In the genomic region with DNA sequence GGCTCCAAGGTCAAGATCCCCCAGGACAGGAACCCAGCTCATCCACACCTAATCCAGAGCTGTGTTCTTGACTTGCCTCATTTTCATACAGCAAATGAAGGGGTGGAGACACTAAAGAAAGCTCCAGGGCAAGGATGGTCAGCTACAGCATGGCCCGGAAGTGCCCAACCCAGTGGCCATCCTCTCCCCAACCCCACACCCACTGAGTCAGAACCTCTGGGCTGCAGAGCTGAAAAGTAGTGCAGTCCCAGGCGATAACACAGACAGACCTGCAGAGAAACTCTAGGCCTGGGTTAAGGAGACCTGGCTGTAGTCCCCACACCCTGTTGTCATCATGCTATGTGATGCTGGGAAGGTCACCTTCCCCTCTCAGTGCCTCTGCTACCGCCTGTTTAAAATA, we compare ENCODE assay signal across 16 cellular contexts.
A peak's percentile ranks its signal among the peaks of the same experiment; 100 is the strongest.
DNase-seq lines count a peak whose midpoint lies in the region; ATAC-seq and TF ChIP-seq lines count a peak whose summit lies in the region.
"Had no signal": no experiment of that assay in that cellular context is flagged by ENCODE, and none has a peak within 500 bp of the region (broad histone marks: within the 10 kb centered on the region; RNA-seq: fewer than 3 reads in every experiment).

No MANE protein-coding gene starts in this region.

- CTCF ChIA-PET in mammary epithelial cell (lab: Charles Lee; ENCODE audit: low non-redundant PET): interaction anchor here (0.6 to 0.9 kb wide), 4 partner anchors 73 to 152 kb away, joined by 3 read pairs; partner anchors contain the start of gene SEMA5B

- H3K4me2 ChIP-seq in GM23248 (ENCODE audit: unreplicated experiment): no peak overlapping the region
- peak overlapping the region; percentile 7 for H3K4me2 ChIP-seq in mammary epithelial cell (ENCODE audit: insufficient read depth, low read depth, low read length)
- H3K4me2 ChIP-seq: PC-9 had no signal

- H4K20me1 ChIP-seq in GM23248 (ENCODE audit: insufficient read depth): no peaks in the 10 kb centered on the region
- H4K20me1 ChIP-seq in mammary epithelial cell (ENCODE audit: insufficient read depth, low read length): no peaks in the 10 kb centered on the region

- TF ChIP-seq CTCF in mammary epithelial cell (conservative IDR thresholded peaks at IDR 0.05 in 1 of 2, IDR thresholded peaks at IDR 0.05 in 1 of 2; ENCODE audit: extremely low read depth in 1 of 2, insufficient read depth in 1 of 2, low read depth in 1 of 2, low read length in 2 of 2) (no peak), foreskin keratinocyte (conservative IDR thresholded peaks at IDR 0.05) (no peak)

- H3K4me1 ChIP-seq in GM23248 (ENCODE audit: insufficient read depth) (no peaks in the 10 kb centered on the region), mammary epithelial cell (ENCODE audit: insufficient read depth, low read length) (peaks cover 17% of the 10 kb centered on the region), foreskin keratinocyte (no peaks in the 10 kb centered on the region)
- H3K4me1 ChIP-seq: SJSA1 had no signal

- no peak overlapping the region for H3K4me3 ChIP-seq in GM23248
- H3K4me3 ChIP-seq in mammary epithelial cell (replicated peaks in 1 of 3; ENCODE audit: insufficient read depth in 1 of 3, low read depth in 2 of 3, low read length in 3 of 3): no peak overlapping the region
- H3K4me3 ChIP-seq: GM12878, PC-9, SJSA1 had no signal

- H3K9ac ChIP-seq in GM23248 (no peak overlapping the region), mammary epithelial cell (ENCODE audit: insufficient read depth, low read length) (no peak overlapping the region)

- H3K27ac ChIP-seq in GM23248: no peak overlapping the region
- H3K27ac ChIP-seq in mammary epithelial cell (ENCODE audit: insufficient read depth, low read depth, low read length): no peak overlapping the region
- H3K27ac ChIP-seq in foreskin keratinocyte: peak overlapping the region; percentile 46
- H3K27ac ChIP-seq: HL-60, PC-9, SJSA1 had no signal

- in situ Hi-C loops in GM23248 (cut with MboI) (no loop called here), mammary epithelial cell (cut with MboI; ENCODE audit: low sequenced_read_pairs in 2 of 2) (loop anchor here in 1 of 2 donors (25.0 kb wide), 1 partner anchor 320 kb away; no protein-coding TSS in a partner anchor)

- H3K79me2 ChIP-seq in GM23248 (ENCODE audit: insufficient read depth) (no peaks in the 10 kb centered on the region), mammary epithelial cell (ENCODE audit: insufficient read depth, low read length) (no peaks in the 10 kb centered on the region)

- peaks cover 11% of the 10 kb centered on the region; the same call in 1 of the 2 replicates for H3K27me3 ChIP-seq in GM23248 (replicated peaks; ENCODE audit: insufficient read depth)
- H3K27me3 ChIP-seq in mammary epithelial cell (ENCODE audit: insufficient read depth, low read length): no peaks in the 10 kb centered on the region
- H3K27me3 ChIP-seq in foreskin keratinocyte: peaks cover 13% of the 10 kb centered on the region
- H3K27me3 ChIP-seq: SJSA1 had no signal

- dilution Hi-C loops in mammary epithelial cell (cut with HindIII; ENCODE audit: low sequenced_read_pairs): no loop called here

- H3K9me2 ChIP-seq in GM23248 (ENCODE audit: insufficient read depth): no peaks in the 10 kb centered on the region

- intact Hi-C loops in mammary epithelial cell (cut with micrococcal nuclease): loop anchor here (1.0 kb wide), 4 partner anchors 10 to 187 kb away; no protein-coding TSS in a partner anchor

- H2AFZ ChIP-seq in GM23248 (no peak overlapping the region), mammary epithelial cell (ENCODE audit: low read depth, low read length) (peak overlapping the region; percentile 30)
- H2AFZ ChIP-seq: PC-9 had no signal

- H3K9me3 ChIP-seq in GM23248 (ENCODE audit: low read depth): no peaks in the 10 kb centered on the region
- H3K9me3 ChIP-seq in mammary epithelial cell (replicated peaks; ENCODE audit: insufficient read depth, low read length): no peaks in the 10 kb centered on the region
- H3K9me3 ChIP-seq: SJSA1 had no signal

- 69 to 80% methylated on average over 3 of the region's 3 CpGs for WGBS in GM23248 (ENCODE audit: low coverage in 1 of 2, low lambda C conversion rate in 2 of 2, missing lambda C conversion rate in 2 of 2), 2 experiments
- 63% methylated on average over 2 of the region's 3 CpGs for WGBS in mammary epithelial cell (ENCODE audit: low coverage, missing lambda C conversion rate)

- BruUV-seq in mammary epithelial cell (replicated peaks; lab: Mats Ljungman, UMichigan): no TSS peak

- no peaks in the 10 kb centered on the region for H3F3A ChIP-seq in GM23248 (ENCODE audit: insufficient read depth)

- H3K36me3 ChIP-seq in GM23248 (ENCODE audit: low read depth) (no peaks in the 10 kb centered on the region), mammary epithelial cell (ENCODE audit: insufficient read depth, low read length) (no peaks in the 10 kb centered on the region)
- H3K36me3 ChIP-seq: SJSA1 had no signal

- no peak for ATAC-seq in foreskin keratinocyte
- ATAC-seq in HG02678 (IDR thresholded peaks at IDR 0.05; ENCODE audit: unreplicated experiment): no peak
- no peak for ATAC-seq in HG03520 (IDR thresholded peaks at IDR 0.05; ENCODE audit: unreplicated experiment)

- DNase-seq in AG20443 (ENCODE audit: low spot score) (peak; percentile 40), GM23248 (peak; percentile 15), mammary epithelial cell (peak; percentile 71), foreskin keratinocyte (no peak), SKM-1 (lab: John Stamatoyannopoulos, UW; ENCODE audit: unreplicated experiment) (no peak)
- DNase-seq: CD4-positive, alpha-beta memory T cell; GDM1; NCI-H1436 treated with DMSO at 0.1 percent for 48 hours; NCI-H187 treated with DMSO at 0.1 percent for 48 hours; NCI-H2171 treated with DMSO at 0.1 percent for 48 hours had no signal

Comparison
In these comparisons a context has a peak if more than half of its experiments do, and no peak if none do; other contexts are left out.
1. DNase-seq: peak in AG20443 (single experiment), GM23248 (single experiment) and mammary epithelial cell (single experiment); none in foreskin keratinocyte (0 of 2) and SKM-1 (single experiment).